ENCODE assay signal across 14 cellular contexts in the genomic region with DNA sequence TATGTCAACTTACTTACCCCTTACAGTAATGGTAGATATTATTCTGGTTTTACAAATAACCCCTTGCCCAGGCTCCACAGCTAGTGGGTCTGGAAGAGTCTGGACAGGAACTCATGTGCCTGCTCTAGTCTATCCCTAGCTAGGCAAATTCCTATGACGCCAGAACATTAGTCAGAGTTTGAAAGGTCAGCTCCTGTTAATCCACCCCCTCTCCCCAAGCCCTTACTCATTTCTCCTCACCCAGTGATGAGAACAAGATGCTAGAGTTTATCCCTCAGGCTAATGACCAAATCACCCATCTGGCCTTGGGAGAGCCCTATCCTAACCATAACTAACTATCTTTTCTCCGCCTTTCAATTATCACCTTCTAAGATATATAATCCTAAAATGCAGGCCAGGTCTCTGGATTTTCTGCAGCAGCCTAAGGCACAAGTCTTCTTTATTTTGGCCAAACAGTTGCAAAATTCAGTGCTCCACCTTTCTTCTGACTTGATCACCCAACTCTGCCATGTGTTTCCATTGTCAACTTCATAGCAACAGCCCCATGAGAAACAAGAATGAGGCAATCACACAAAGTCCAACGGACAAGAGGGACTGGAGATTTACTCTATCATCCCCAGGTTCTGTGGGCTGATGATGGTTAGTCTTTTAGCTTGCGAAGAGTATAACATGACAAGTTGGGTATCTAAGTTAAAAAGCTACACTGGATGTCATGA.
DNase-seq lines count a peak whose midpoint lies in the region; ATAC-seq, FAIRE-seq and TF ChIP-seq lines count a peak whose summit lies in the region.
"Had no signal": no experiment of that assay in that cellular context is flagged by ENCODE, and none has a peak within 500 bp of the region (broad histone marks: within the 10 kb centered on the region; RNA-seq: fewer than 3 reads in every experiment).

No MANE protein-coding gene starts in this region.

- TF ChIP-seq CTCF in AG09319 (IDR thresholded peaks at IDR 0.05; ENCODE audit: low read depth, low read length) = no peak
- no peak for TF ChIP-seq CTCF in HepG2 (CRISPR knock-in tag; IDR thresholded peaks at IDR 0.05)
- no peak for TF ChIP-seq CTCF in sigmoid colon (IDR thresholded peaks at IDR 0.05)

- no peak; a peak in 1 of 4 replicates for TF ChIP-seq EP300 in HepG2 (IDR thresholded peaks at IDR 0.05; ENCODE audit: low read depth in 2 of 2, low read length in 2 of 2)
- TF ChIP-seq EP300 in HepG2 (CRISPR knock-in tag; IDR thresholded peaks at IDR 0.05; ENCODE audit: borderline replicate concordance) = no peak
- no peak for TF ChIP-seq EP300 in sigmoid colon (IDR thresholded peaks at IDR 0.05)

- no peaks in the 10 kb centered on the region for H3K4me1 Mint-ChIP-seq in activated CD8-positive, alpha-beta memory T cell treated with anti-CD3 and anti-CD28 coated beads, Interleukin-2, amount 10 ng/mL, durations not matched to agents 7 days and 5 days
- H3K4me1 Mint-ChIP-seq: activated CD4-positive, alpha-beta T cell treated with anti-CD3 and anti-CD28 coated beads, Interleukin-2, amount 10 ng/mL, durations not matched to agents 7 days and 5 days; neural crest cell had no signal

- H3K27ac ChIP-seq in HepG2 (ENCODE audit: extremely low read length, insufficient read depth, low read length) (peak overlapping the region; percentile 20), sigmoid colon (no peak overlapping the region)
- H3K27ac ChIP-seq: C4-2B, stomach had no signal

- TF ChIP-seq RAD21 in HepG2 (CRISPR knock-in tag; IDR thresholded peaks at IDR 0.05) = no peak

- TF ChIP-seq POLR2A in HepG2 (IDR thresholded peaks at IDR 0.05; ENCODE audit: insufficient read depth in 1 of 2, low read depth in 2 of 2, low read length in 2 of 2) = no peak
- no peak for TF ChIP-seq POLR2A in sigmoid colon (IDR thresholded peaks at IDR 0.05)

- no peak overlapping the region for H3K4me3 Mint-ChIP-seq in activated CD8-positive, alpha-beta memory T cell treated with anti-CD3 and anti-CD28 coated beads, Interleukin-2, amount 10 ng/mL, durations not matched to agents 7 days and 5 days
- H3K4me3 Mint-ChIP-seq: activated CD4-positive, alpha-beta T cell treated with anti-CD3 and anti-CD28 coated beads, Interleukin-2, amount 10 ng/mL, durations not matched to agents 7 days and 5 days; neural crest cell had no signal

- in situ Hi-C loops in HepG2 (cut with HindIII; ENCODE audit: extremely low pct_ligation_motif_present, low pct_unique_long_range_greater_than_20kb) = loop anchor here (25.0 kb wide), 1 partner anchor 588 kb away; no protein-coding TSS in a partner anchor

- no TSS peak for BruUV-seq in HepG2 (replicated peaks; lab: Mats Ljungman, UMichigan)

- POLR2A ChIA-PET in HepG2 (lab: Yijun Ruan, JAX) = no interaction called here

- H3K27me3 ChIP-seq in HepG2 (ENCODE audit: control insufficient read depth in 1 of 2, insufficient read depth in 2 of 2, low read length in 2 of 2) (no peaks in the 10 kb centered on the region), sigmoid colon (no peaks in the 10 kb centered on the region)
- H3K27me3 ChIP-seq: stomach had no signal

- no peaks in the 10 kb centered on the region for H3K27me3 Mint-ChIP-seq in activated CD8-positive, alpha-beta memory T cell treated with anti-CD3 and anti-CD28 coated beads, Interleukin-2, amount 10 ng/mL, durations not matched to agents 7 days and 5 days
- H3K27me3 Mint-ChIP-seq: activated CD4-positive, alpha-beta T cell treated with anti-CD3 and anti-CD28 coated beads, Interleukin-2, amount 10 ng/mL, durations not matched to agents 7 days and 5 days had no signal

- no peak overlapping the region for H2AFZ ChIP-seq in HepG2 (ENCODE audit: low read length)

- DNase-seq in AG09319 (ENCODE audit: extremely low read depth, low read depth) (peak; percentile 75), LHCN-M2 (ENCODE audit: low read depth) (peak; percentile 88), dedifferentiated amniotic fluid mesenchymal stem cell (ENCODE audit: extremely low spot score) (peak; percentile 42), HepG2 (ENCODE audit: low spot score) (peak; percentile 68), HUDEP-2 (lab: John Stamatoyannopoulos, UW; ENCODE audit: unreplicated experiment in 76 of 76) (no peak), sigmoid colon (no peak)
- DNase-seq in activated CD8-positive, alpha-beta memory T cell treated with anti-CD3 and anti-CD28 coated beads, Interleukin-2, amount 10 ng/mL, durations not matched to agents 7 days and 5 days = no peak
- DNase-seq: activated CD4-positive, alpha-beta T cell treated with anti-CD3 and anti-CD28 coated beads, Interleukin-2, amount 10 ng/mL, durations not matched to agents 7 days and 5 days; activated effector memory CD4-positive, alpha-beta T cell treated with Interleukin-2 at 50 U/mL for 16 hours; NCI-H510A; stomach had no signal

- intact Hi-C loops in HepG2 (cut with micrococcal nuclease; ENCODE audit: unreplicated experiment) (no loop called here), sigmoid colon (cut with DNase I) (no loop called here)

- no peak overlapping the region for H3K4me2 ChIP-seq in HepG2 (ENCODE audit: low read depth, low read length)

- ATAC-seq in HepG2 (peak; percentile 92), HG03354 (IDR thresholded peaks at IDR 0.05; ENCODE audit: poor library complexity, severe bottlenecking, unreplicated experiment) (no peak)
- no peak for ATAC-seq in activated CD8-positive, alpha-beta memory T cell treated with anti-CD3 and anti-CD28 coated beads, Interleukin-2, amount 10 ng/mL, durations not matched to agents 7 days and 5 days

- no peak overlapping the region for H3K27ac Mint-ChIP-seq in activated CD8-positive, alpha-beta memory T cell treated with anti-CD3 and anti-CD28 coated beads, Interleukin-2, amount 10 ng/mL, durations not matched to agents 7 days and 5 days
- H3K27ac Mint-ChIP-seq: activated CD4-positive, alpha-beta T cell treated with anti-CD3 and anti-CD28 coated beads, Interleukin-2, amount 10 ng/mL, durations not matched to agents 7 days and 5 days had no signal

- H3K79me2 ChIP-seq in HepG2 (ENCODE audit: insufficient read depth, low read length) = no peaks in the 10 kb centered on the region

- H3K4me3 ChIP-seq in HepG2 (replicated peaks in 1 of 3; ENCODE audit: insufficient read depth in 1 of 3, low read depth in 2 of 3, low read length in 3 of 3) = no peak overlapping the region
- no peak overlapping the region for H3K4me3 ChIP-seq in sigmoid colon
- H3K4me3 ChIP-seq: stomach had no signal

- H3K9me3 ChIP-seq in HepG2 (ENCODE audit: low read length) (no peaks in the 10 kb centered on the region), sigmoid colon (no peaks in the 10 kb centered on the region)
- H3K9me3 ChIP-seq: stomach had no signal

- no peak overlapping the region for H3K9ac ChIP-seq in HepG2 (ENCODE audit: insufficient read depth, low read depth, low read length)

- WGBS in HepG2 (ENCODE audit: low lambda C conversion rate) = 73% methylated on average over 4 of the region's 4 CpGs
- 94 to 95% methylated on average over 4 of the region's 4 CpGs for WGBS in sigmoid colon, 2 donors

- H4K20me1 ChIP-seq in HepG2 (ENCODE audit: insufficient read depth, low read length) = no peaks in the 10 kb centered on the region

- FAIRE-seq in HepG2 (lab: Jason Lieb, UNC) = peak; percentile 82

- peaks cover 13% of the 10 kb centered on the region for H3K4me1 ChIP-seq in HepG2 (ENCODE audit: insufficient read depth, low read length)
- H3K4me1 ChIP-seq in sigmoid colon = peaks cover 0 to 5% (median 3%) of the 10 kb centered on the region in 4 donors
- H3K4me1 ChIP-seq: stomach had no signal

- peaks cover 34% of the 10 kb centered on the region for H3K36me3 Mint-ChIP-seq in activated CD8-positive, alpha-beta memory T cell treated with anti-CD3 and anti-CD28 coated beads, Interleukin-2, amount 10 ng/mL, durations not matched to agents 7 days and 5 days

- CTCF ChIA-PET in HepG2 (lab: Yijun Ruan, JAX; ENCODE audit: low intra/inter-chr PET ratio, low total read pairs) = no interaction called here
- CTCF ChIA-PET in activated CD8-positive, alpha-beta memory T cell treated with anti-CD3 and anti-CD28 coated beads, Interleukin-2, amount 10 ng/mL, durations not matched to agents 7 days and 5 days (lab: Charles Lee) = interaction anchor here (1.8 kb wide), 1 partner anchor 21 kb away, joined by 8 read pairs; no protein-coding TSS in a partner anchor

- peaks cover 9 to 22% of the 10 kb centered on the region in 2 experiments; a peak in 4 of 5 replicates for H3K36me3 ChIP-seq in HepG2 (replicated peaks in 1 of 2; ENCODE audit: control insufficient read depth in 1 of 2, insufficient read depth in 2 of 2, low read length in 2 of 2)
- H3K36me3 ChIP-seq in sigmoid colon = peaks cover 0 to 8% (median 0%) of the 10 kb centered on the region in 4 donors

- H3K9me3 Mint-ChIP-seq in activated CD8-positive, alpha-beta memory T cell treated with anti-CD3 and anti-CD28 coated beads, Interleukin-2, amount 10 ng/mL, durations not matched to agents 7 days and 5 days (ENCODE audit: low read depth) = no peaks in the 10 kb centered on the region

TF ChIP-seq in HepG2, 621 proteins besides CTCF, POLR2A, EP300 and RAD21 (continues in another document):
- peak; percentile 34; the same call in 1 of the 2 replicates for TF ChIP-seq SAP130 (CRISPR knock-in tag; IDR thresholded peaks at IDR 0.05; ENCODE audit: low read depth)
- no peak for TF ChIP-seq ELF3 (CRISPR knock-in tag; IDR thresholded peaks at IDR 0.05)
- TF ChIP-seq RCOR2 (CRISPR knock-in tag; IDR thresholded peaks at IDR 0.05) = 0 out of 2 replicates have a peak, but pooled peaks have one; percentile 39
- no peak for TF ChIP-seq ZGPAT (CRISPR knock-in tag; IDR thresholded peaks at IDR 0.05)
- 0 out of 2 replicates have a peak, but pooled peaks have one; percentile 48 for TF ChIP-seq SMAD9 (CRISPR knock-in tag; IDR thresholded peaks at IDR 0.05)
- no peak for TF ChIP-seq SPEN (CRISPR knock-in tag; IDR thresholded peaks at IDR 0.05; ENCODE audit: low read depth)
- no peak for TF ChIP-seq ZNF446 (CRISPR knock-in tag; IDR thresholded peaks at IDR 0.05)

Comparison
In these comparisons a context has a peak if more than half of its experiments do, and no peak if none do; other contexts are left out.
1. DNase-seq: peak in AG09319 (single experiment), LHCN-M2 (single experiment), dedifferentiated amniotic fluid mesenchymal stem cell (single experiment) and HepG2 (single experiment); none in HUDEP-2 (0 of 76), sigmoid colon (single experiment) and activated CD8-positive, alpha-beta memory T cell treated with anti-CD3 and anti-CD28 coated beads, Interleukin-2, amount 10 ng/mL, durations not matched to agents 7 days and 5 days (single experiment).